2 cellular contexts compared by ENCODE assay signal in the genomic region with DNA sequence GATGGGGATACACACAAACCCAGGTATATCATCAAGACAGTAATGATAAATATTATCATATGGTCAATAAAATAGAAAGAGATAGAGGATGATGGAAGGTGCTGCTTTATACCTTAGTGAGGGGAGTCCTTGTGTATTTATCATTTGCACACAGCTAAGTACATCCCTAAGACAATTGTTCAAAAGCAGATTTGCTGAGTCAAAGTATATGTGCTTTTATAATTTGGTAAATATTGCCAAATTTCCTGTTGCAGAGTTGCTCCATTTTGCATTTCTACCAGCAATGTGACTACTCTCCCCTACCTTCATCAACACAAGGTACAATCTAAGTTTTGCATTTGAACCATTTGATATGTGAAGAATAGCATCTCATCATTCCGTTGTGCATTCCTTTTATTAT.
TF ChIP-seq lines count a peak whose summit lies in the region.

No MANE protein-coding gene starts in this region.

TF ChIP-seq in GM23338, 12 proteins besides CTCF, POLR2A, EP300 and RAD21:
- TF ChIP-seq EZH2 (IDR thresholded peaks at IDR 0.05; ENCODE audit: low read depth, unreplicated experiment) = no peak
- TF ChIP-seq, protein P1, sequence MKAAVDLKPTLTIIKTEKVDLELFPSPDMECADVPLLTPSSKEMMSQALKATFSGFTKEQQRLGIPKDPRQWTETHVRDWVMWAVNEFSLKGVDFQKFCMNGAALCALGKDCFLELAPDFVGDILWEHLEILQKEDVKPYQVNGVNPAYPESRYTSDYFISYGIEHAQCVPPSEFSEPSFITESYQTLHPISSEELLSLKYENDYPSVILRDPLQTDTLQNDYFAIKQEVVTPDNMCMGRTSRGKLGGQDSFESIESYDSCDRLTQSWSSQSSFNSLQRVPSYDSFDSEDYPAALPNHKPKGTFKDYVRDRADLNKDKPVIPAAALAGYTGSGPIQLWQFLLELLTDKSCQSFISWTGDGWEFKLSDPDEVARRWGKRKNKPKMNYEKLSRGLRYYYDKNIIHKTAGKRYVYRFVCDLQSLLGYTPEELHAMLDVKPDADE (IDR thresholded peaks at IDR 0.05) = no peak
- TF ChIP-seq POLR2AphosphoS5 (IDR thresholded peaks at IDR 0.05; ENCODE audit: low read depth) = no peak
- TF ChIP-seq, protein P2, sequence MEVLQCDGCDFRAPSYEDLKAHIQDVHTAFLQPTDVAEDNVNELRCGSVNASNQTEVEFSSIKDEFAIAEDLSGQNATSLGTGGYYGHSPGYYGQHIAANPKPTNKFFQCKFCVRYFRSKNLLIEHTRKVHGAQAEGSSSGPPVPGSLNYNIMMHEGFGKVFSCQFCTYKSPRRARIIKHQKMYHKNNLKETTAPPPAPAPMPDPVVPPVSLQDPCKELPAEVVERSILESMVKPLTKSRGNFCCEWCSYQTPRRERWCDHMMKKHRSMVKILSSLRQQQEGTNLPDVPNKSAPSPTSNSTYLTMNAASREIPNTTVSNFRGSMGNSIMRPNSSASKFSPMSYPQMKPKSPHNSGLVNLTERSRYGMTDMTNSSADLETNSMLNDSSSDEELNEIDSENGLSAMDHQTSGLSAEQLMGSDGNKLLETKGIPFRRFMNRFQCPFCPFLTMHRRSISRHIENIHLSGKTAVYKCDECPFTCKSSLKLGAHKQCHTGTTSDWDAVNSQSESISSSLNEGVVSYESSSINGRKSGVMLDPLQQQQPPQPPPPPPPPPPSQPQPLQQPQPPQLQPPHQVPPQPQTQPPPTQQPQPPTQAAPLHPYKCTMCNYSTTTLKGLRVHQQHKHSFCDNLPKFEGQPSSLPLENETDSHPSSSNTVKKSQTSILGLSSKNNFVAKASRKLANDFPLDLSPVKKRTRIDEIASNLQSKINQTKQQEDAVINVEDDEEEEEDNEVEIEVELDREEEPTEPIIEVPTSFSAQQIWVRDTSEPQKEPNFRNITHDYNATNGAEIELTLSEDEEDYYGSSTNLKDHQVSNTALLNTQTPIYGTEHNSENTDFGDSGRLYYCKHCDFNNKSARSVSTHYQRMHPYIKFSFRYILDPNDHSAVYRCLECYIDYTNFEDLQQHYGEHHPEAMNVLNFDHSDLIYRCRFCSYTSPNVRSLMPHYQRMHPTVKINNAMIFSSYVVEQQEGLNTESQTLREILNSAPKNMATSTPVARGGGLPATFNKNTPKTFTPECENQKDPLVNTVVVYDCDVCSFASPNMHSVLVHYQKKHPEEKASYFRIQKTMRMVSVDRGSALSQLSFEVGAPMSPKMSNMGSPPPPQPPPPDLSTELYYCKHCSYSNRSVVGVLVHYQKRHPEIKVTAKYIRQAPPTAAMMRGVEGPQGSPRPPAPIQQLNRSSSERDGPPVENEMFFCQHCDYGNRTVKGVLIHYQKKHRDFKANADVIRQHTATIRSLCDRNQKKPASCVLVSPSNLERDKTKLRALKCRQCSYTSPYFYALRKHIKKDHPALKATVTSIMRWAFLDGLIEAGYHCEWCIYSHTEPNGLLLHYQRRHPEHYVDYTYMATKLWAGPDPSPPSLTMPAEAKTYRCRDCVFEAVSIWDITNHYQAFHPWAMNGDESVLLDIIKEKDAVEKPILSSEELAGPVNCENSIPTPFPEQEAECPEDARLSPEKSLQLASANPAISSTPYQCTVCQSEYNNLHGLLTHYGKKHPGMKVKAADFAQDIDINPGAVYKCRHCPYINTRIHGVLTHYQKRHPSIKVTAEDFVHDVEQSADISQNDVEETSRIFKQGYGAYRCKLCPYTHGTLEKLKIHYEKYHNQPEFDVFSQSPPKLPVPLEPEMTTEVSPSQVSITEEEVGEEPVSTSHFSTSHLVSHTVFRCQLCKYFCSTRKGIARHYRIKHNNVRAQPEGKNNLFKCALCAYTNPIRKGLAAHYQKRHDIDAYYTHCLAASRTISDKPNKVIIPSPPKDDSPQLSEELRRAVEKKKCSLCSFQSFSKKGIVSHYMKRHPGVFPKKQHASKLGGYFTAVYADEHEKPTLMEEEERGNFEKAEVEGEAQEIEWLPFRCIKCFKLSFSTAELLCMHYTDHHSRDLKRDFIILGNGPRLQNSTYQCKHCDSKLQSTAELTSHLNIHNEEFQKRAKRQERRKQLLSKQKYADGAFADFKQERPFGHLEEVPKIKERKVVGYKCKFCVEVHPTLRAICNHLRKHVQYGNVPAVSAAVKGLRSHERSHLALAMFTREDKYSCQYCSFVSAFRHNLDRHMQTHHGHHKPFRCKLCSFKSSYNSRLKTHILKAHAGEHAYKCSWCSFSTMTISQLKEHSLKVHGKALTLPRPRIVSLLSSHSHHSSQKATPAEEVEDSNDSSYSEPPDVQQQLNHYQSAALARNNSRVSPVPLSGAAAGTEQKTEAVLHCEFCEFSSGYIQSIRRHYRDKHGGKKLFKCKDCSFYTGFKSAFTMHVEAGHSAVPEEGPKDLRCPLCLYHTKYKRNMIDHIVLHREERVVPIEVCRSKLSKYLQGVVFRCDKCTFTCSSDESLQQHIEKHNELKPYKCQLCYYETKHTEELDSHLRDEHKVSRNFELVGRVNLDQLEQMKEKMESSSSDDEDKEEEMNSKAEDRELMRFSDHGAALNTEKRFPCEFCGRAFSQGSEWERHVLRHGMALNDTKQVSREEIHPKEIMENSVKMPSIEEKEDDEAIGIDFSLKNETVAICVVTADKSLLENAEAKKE (CRISPR knock-in tag; IDR thresholded peaks at IDR 0.05) = no peak
- no peak for TF ChIP-seq NANOG (IDR thresholded peaks at IDR 0.05; ENCODE audit: borderline replicate concordance)
- TF ChIP-seq STAT1 (IDR thresholded peaks at IDR 0.05; ENCODE audit: unreplicated experiment) = no peak
- TF ChIP-seq JUNB (IDR thresholded peaks at IDR 0.05; ENCODE audit: unreplicated experiment) = no peak
- TF ChIP-seq REST (IDR thresholded peaks at IDR 0.05; ENCODE audit: unreplicated experiment) = no peak
- no peak for TF ChIP-seq EZH2phosphoT487 (IDR thresholded peaks at IDR 0.05; ENCODE audit: unreplicated experiment)
- no peak for TF ChIP-seq CREB1 (CRISPR knock-in tag; IDR thresholded peaks at IDR 0.05; ENCODE audit: low read depth)

TF ChIP-seq in K562, 482 proteins besides CTCF, POLR2A, EP300 and RAD21:
- peak; percentile 56 for TF ChIP-seq ZNF316 (IDR thresholded peaks at IDR 0.05)
- TF ChIP-seq MAFG (tag; conservative IDR thresholded peaks at IDR 0.05) = 0 out of 2 replicates have a peak, but pooled peaks have one; percentile 8
- TF ChIP-seq ATF7 (IDR thresholded peaks at IDR 0.05) = no peak
- no peak for TF ChIP-seq JUN (IDR thresholded peaks at IDR 0.05; ENCODE audit: borderline replicate concordance, low read depth, low read length)
- no peak for TF ChIP-seq JUN (CRISPR knock-in tag; IDR thresholded peaks at IDR 0.05; ENCODE audit: borderline replicate concordance)
- TF ChIP-seq, protein P3, sequence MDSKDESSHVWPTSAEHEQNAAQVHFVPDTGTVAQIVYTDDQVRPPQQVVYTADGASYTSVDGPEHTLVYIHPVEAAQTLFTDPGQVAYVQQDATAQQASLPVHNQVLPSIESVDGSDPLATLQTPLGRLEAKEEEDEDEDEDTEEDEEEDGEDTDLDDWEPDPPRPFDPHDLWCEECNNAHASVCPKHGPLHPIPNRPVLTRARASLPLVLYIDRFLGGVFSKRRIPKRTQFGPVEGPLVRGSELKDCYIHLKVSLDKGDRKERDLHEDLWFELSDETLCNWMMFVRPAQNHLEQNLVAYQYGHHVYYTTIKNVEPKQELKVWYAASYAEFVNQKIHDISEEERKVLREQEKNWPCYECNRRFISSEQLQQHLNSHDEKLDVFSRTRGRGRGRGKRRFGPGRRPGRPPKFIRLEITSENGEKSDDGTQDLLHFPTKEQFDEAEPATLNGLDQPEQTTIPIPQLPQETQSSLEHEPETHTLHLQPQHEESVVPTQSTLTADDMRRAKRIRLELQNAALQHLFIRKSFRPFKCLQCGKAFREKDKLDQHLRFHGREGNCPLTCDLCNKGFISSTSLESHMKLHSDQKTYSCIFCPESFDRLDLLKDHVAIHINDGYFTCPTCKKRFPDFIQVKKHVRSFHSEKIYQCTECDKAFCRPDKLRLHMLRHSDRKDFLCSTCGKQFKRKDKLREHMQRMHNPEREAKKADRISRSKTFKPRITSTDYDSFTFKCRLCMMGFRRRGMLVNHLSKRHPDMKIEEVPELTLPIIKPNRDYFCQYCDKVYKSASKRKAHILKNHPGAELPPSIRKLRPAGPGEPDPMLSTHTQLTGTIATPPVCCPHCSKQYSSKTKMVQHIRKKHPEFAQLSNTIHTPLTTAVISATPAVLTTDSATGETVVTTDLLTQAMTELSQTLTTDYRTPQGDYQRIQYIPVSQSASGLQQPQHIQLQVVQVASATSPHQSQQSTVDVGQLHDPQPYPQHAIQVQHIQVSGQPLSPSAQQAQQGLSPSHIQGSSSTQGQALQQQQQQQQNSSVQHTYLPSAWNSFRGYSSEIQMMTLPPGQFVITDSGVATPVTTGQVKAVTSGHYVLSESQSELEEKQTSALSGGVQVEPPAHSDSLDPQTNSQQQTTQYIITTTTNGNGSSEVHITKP (IDR thresholded peaks at IDR 0.05; ENCODE audit: partially characterized antibody) = peak; percentile 82
- no peak for TF ChIP-seq HNRNPK (IDR thresholded peaks at IDR 0.05; ENCODE audit: low read depth, low read length, poor library complexity, severe bottlenecking)
- TF ChIP-seq MAFF (IDR thresholded peaks at IDR 0.05; ENCODE audit: low read length) = 0 out of 2 replicates have a peak, but pooled peaks have one; percentile 7
TF ChIP-seq in K562: peak in this region for 4.
